Comparison of ENCODE assay signal across 8 cellular contexts in genomic region chr17:75087182-75087557, GRCh38. TPM values are rescaled to one million over a fixed set of nuclear protein-coding genes. Genes with fewer than 3 reads are reported as not detected.
DNase-seq lines count a peak whose midpoint lies in the region; ATAC-seq and TF ChIP-seq lines count a peak whose summit lies in the region.

No MANE protein-coding gene starts in this region.

- no peaks in the 10 kb centered on the region for H3K36me3 Mint-ChIP-seq in activated T-cell treated with anti-CD3 and anti-CD28 coated beads, Interleukin-2, amount 50 U/mL, for 72 hours (ENCODE audit: insufficient read depth in 2 of 2)
- no peaks in the 10 kb centered on the region for H3K36me3 Mint-ChIP-seq in memory B cell

- TF ChIP-seq CTCF in breast epithelium (IDR thresholded peaks at IDR 0.05) = no peak
- no peak for TF ChIP-seq CTCF in transverse colon (IDR thresholded peaks at IDR 0.05)

- H3K27me3 ChIP-seq in breast epithelium (no peaks in the 10 kb centered on the region), transverse colon (no peaks in the 10 kb centered on the region)

- no peak for DNase-seq in activated T-cell treated with anti-CD3 and anti-CD28 coated beads, Interleukin-2, amount 50 U/mL, for 72 hours
- no peak for DNase-seq in activated T-cell treated with anti-CD3 and anti-CD28 coated beads for 4 hours
- no peak for DNase-seq in breast epithelium (ENCODE audit: low spot score in 2 of 2)
- DNase-seq in memory B cell (ENCODE audit: low spot score in 2 of 2) = no peak
- no peak for DNase-seq in transverse colon
- no peak for DNase-seq in iPS-NIHi11 (ENCODE audit: low spot score)
- DNase-seq in OCI-M2 (lab: John Stamatoyannopoulos, UW; ENCODE audit: unreplicated experiment) = no peak

- peaks cover 21 to 30% of the 10 kb centered on the region in 2 donors for H3K4me1 ChIP-seq in breast epithelium
- peaks cover 31 to 68% (median 45%) of the 10 kb centered on the region in 4 donors for H3K4me1 ChIP-seq in transverse colon

- no peaks in the 10 kb centered on the region for H3K9me3 ChIP-seq in breast epithelium
- H3K9me3 ChIP-seq in transverse colon = no peaks in the 10 kb centered on the region

- intact Hi-C loops in breast epithelium (cut with DNase I; ENCODE audit: low total_unique reads) (no loop called here), transverse colon (cut with DNase I; ENCODE audit: low total_unique reads) (no loop called here)

- ATAC-seq in activated T-cell treated with anti-CD3 and anti-CD28 coated beads, Interleukin-2, amount 50 U/mL, for 72 hours (replicated peaks in 1 of 2) = no peak
- no peak for ATAC-seq in memory B cell (ENCODE audit: low read depth)
- no peak for ATAC-seq in GM18873 (IDR thresholded peaks at IDR 0.05; ENCODE audit: low FRiP score, unreplicated experiment)

- 64% methylated on average over 12 of the region's 12 CpGs; no CpG with 5 or more reads in 1 of the 2 donors for WGBS in transverse colon (ENCODE audit: low coverage in 1 of 2), 2 donors

- H3K4me3 ChIP-seq in breast epithelium (peak overlapping the region; percentile 50 to 91 (median 69)), transverse colon (peak overlapping the region in 3 of 4 donors; percentile 61 to 64 (median 64))

- H3K36me3 ChIP-seq in breast epithelium (no peaks in the 10 kb centered on the region), transverse colon (no peaks in the 10 kb centered on the region)

- peak overlapping the region; percentile 59 to 78 for H3K4me3 Mint-ChIP-seq in activated T-cell treated with anti-CD3 and anti-CD28 coated beads, Interleukin-2, amount 50 U/mL, for 72 hours
- peak overlapping the region; percentile 73 for H3K4me3 Mint-ChIP-seq in memory B cell

- H3K27me3 Mint-ChIP-seq in activated T-cell treated with anti-CD3 and anti-CD28 coated beads, Interleukin-2, amount 50 U/mL, for 72 hours (ENCODE audit: low read depth) = no peaks in the 10 kb centered on the region
- H3K27me3 Mint-ChIP-seq in memory B cell = peaks cover 5% of the 10 kb centered on the region

- peaks cover 61% of the 10 kb centered on the region for H3K4me1 Mint-ChIP-seq in activated T-cell treated with anti-CD3 and anti-CD28 coated beads, Interleukin-2, amount 50 U/mL, for 72 hours (ENCODE audit: low read depth)
- H3K4me1 Mint-ChIP-seq in memory B cell = peaks cover 16% of the 10 kb centered on the region

- H3K9me3 Mint-ChIP-seq in activated T-cell treated with anti-CD3 and anti-CD28 coated beads, Interleukin-2, amount 50 U/mL, for 72 hours = no peaks in the 10 kb centered on the region
- H3K9me3 Mint-ChIP-seq in memory B cell = no peaks in the 10 kb centered on the region

- no peak overlapping the region for H3K27ac Mint-ChIP-seq in activated T-cell treated with anti-CD3 and anti-CD28 coated beads, Interleukin-2, amount 50 U/mL, for 72 hours
- no peak overlapping the region for H3K27ac Mint-ChIP-seq in memory B cell

- peak overlapping the region; percentile 93 to 98 for H3K27ac ChIP-seq in breast epithelium
- H3K27ac ChIP-seq in transverse colon = peak overlapping the region; percentile 96 to 98 (median 96)

- TF ChIP-seq EP300 in transverse colon (IDR thresholded peaks at IDR 0.05; ENCODE audit: low read depth) = no peak

- in situ Hi-C loops in transverse colon (cut with MboI; ENCODE audit: low pct_ligation_motif_present in 1 of 4, low pct_unique_long_range_greater_than_20kb in 1 of 4, low sequenced_read_pairs in 3 of 4) = no loop called here

- no peak for TF ChIP-seq POLR2A in breast epithelium (IDR thresholded peaks at IDR 0.05)
- TF ChIP-seq POLR2A in transverse colon (IDR thresholded peaks at IDR 0.05) = no peak

RNA-seq across cellular contexts. Expression of gene SLC16A5, which starts 0.6 kb away (rescaled TPM):
- total RNA-seq in activated T-cell treated with anti-CD3 and anti-CD28 coated beads, Interleukin-2, amount 50 U/mL, for 72 hours = 1 to 10 TPM; 7.5 to 9.8 TPM
- total RNA-seq in breast epithelium (10 to 100 TPM in 2 of 3 donors, 1 to 10 TPM in 1; 9.0 to 19.8 (median 18.4) TPM), transverse colon (10 to 100 TPM; 65.9 to 94.6 (median 79.5) TPM)

RNA-seq across cellular contexts. Expression of gene ARMC7, which starts 22.6 kb away (rescaled TPM):
- total RNA-seq in activated T-cell treated with anti-CD3 and anti-CD28 coated beads, Interleukin-2, amount 50 U/mL, for 72 hours = 10 to 100 TPM; 10.6 to 12.9 TPM
- total RNA-seq in breast epithelium (1 to 10 TPM; 3.4 to 6.7 (median 5.6) TPM), transverse colon (10 to 100 TPM in 3 of 4 donors, 1 to 10 TPM in 1; 8.2 to 41.1 (median 21.4) TPM)

RNA-seq across cellular contexts. Expression of gene KCTD2, which starts 40.1 kb away (rescaled TPM):
- total RNA-seq in activated T-cell treated with anti-CD3 and anti-CD28 coated beads, Interleukin-2, amount 50 U/mL, for 72 hours = 10 to 100 TPM; 21.4 to 24.1 TPM
- total RNA-seq in breast epithelium = 10 to 100 TPM; 23.5 to 28.4 (median 24.6) TPM
- 10 to 100 TPM; 14.5 to 24.7 (median 19.7) TPM for total RNA-seq in transverse colon

RNA-seq across cellular contexts. Expression of gene ATP5PD, which starts 40.4 kb away (rescaled TPM):
- 100 to 1,000 TPM; 125 to 147 TPM for total RNA-seq in activated T-cell treated with anti-CD3 and anti-CD28 coated beads, Interleukin-2, amount 50 U/mL, for 72 hours
- total RNA-seq in breast epithelium (100 to 1,000 TPM; 190 to 268 (median 222) TPM), transverse colon (100 to 1,000 TPM in 3 of 4 donors, 10 to 100 TPM in 1; 75.2 to 373 (median 245) TPM)

RNA-seq across cellular contexts. Expression of gene NT5C, which starts 44.4 kb away (rescaled TPM):
- 10 to 100 TPM; 56.5 to 65.9 TPM for total RNA-seq in activated T-cell treated with anti-CD3 and anti-CD28 coated beads, Interleukin-2, amount 50 U/mL, for 72 hours
- total RNA-seq in breast epithelium = 100 to 1,000 TPM in 1 of 3 donors, 10 to 100 TPM in 2; 79.6 to 106 (median 91.4) TPM
- 100 to 1,000 TPM; 162 to 247 (median 208) TPM for total RNA-seq in transverse colon
